Comparison of ENCODE assay signal across 9 cellular contexts in genomic region chr2:88765154-88765948, GRCh38.
DNase-seq lines count a peak whose midpoint lies in the region; ATAC-seq, FAIRE-seq and TF ChIP-seq lines count a peak whose summit lies in the region.
"Had no signal": no experiment of that assay in that cellular context is flagged by ENCODE, and none has a peak within 500 bp of the region (broad histone marks: within the 10 kb centered on the region; RNA-seq: fewer than 3 reads in every experiment).

No MANE protein-coding gene starts in this region.

- peak in 2 of 3 donors; percentile 26 to 76 for DNase-seq in CD4-positive, CD25-positive, alpha-beta regulatory T cell
- DNase-seq in GM12878 (ENCODE audit: low read depth, low spot score) (no peak), HepG2 (ENCODE audit: low spot score) (no peak), HT-29 (ENCODE audit: low spot score) (no peak), NCI-H187 (lab: John Stamatoyannopoulos, UW) (no peak)
- DNase-seq in stimulated activated CD8-positive, alpha-beta memory T cell treated with anti-CD3 and anti-CD28 coated beads, Interleukin-7, amount 100 ng/mL, for 24 hours (ENCODE audit: low read depth), result peak; percentile 16

- H3K36me3 Mint-ChIP-seq in CD4-positive, CD25-positive, alpha-beta regulatory T cell, result peaks cover 2% of the 10 kb centered on the region

- H3K9me3 ChIP-seq in CD4-positive, CD25-positive, alpha-beta regulatory T cell (ENCODE audit: control insufficient read depth in 2 of 2, low read length in 2 of 2), result no peaks in the 10 kb centered on the region
- no peaks in the 10 kb centered on the region for H3K9me3 ChIP-seq in HEK293 (ENCODE audit: control insufficient read depth, insufficient read depth, low read depth, low read length)
- H3K9me3 ChIP-seq in OCI-LY1 (ENCODE audit: low read length), result peaks cover 6% of the 10 kb centered on the region
- H3K9me3 ChIP-seq in GM12878 (replicated peaks; ENCODE audit: control insufficient read depth, insufficient read depth, low read length), result no peaks in the 10 kb centered on the region
- H3K9me3 ChIP-seq in HepG2 (ENCODE audit: low read length), result no peaks in the 10 kb centered on the region

- H3K9me2 ChIP-seq in OCI-LY1 (ENCODE audit: low read depth, low read length), result no peaks in the 10 kb centered on the region

- H3K4me1 ChIP-seq in CD4-positive, CD25-positive, alpha-beta regulatory T cell (ENCODE audit: control insufficient read depth, insufficient read depth, low read length, poor library complexity, severe bottlenecking), result peaks cover 11% of the 10 kb centered on the region
- no peaks in the 10 kb centered on the region for H3K4me1 ChIP-seq in HEK293 (ENCODE audit: control insufficient read depth, insufficient read depth, low read length)
- peaks cover 16% of the 10 kb centered on the region for H3K4me1 ChIP-seq in OCI-LY1 (ENCODE audit: insufficient read depth, low read length, severe bottlenecking)
- H3K4me1 ChIP-seq in GM12878 (ENCODE audit: control insufficient read depth, insufficient read depth, low read length), result no peaks in the 10 kb centered on the region
- no peaks in the 10 kb centered on the region for H3K4me1 ChIP-seq in HepG2 (ENCODE audit: insufficient read depth, low read length)

- H3K9me3 Mint-ChIP-seq in CD4-positive, CD25-positive, alpha-beta regulatory T cell, result peaks cover 0 to 12% (median under 1%) of the 10 kb centered on the region in 7 donors
- H3K9me3 Mint-ChIP-seq: neural crest cell had no signal

- H3K4me1 Mint-ChIP-seq in CD4-positive, CD25-positive, alpha-beta regulatory T cell, result peaks cover 0 to 7% (median 3%) of the 10 kb centered on the region in 4 donors
- H3K4me1 Mint-ChIP-seq: neural crest cell had no signal

- H3K27ac ChIP-seq in CD4-positive, CD25-positive, alpha-beta regulatory T cell (ENCODE audit: insufficient read depth, low read length, poor library complexity, severe bottlenecking), result no peak overlapping the region
- no peak overlapping the region for H3K27ac ChIP-seq in HEK293 (ENCODE audit: extremely low read depth, low read depth, low read length)
- peak overlapping the region; percentile 87 for H3K27ac ChIP-seq in OCI-LY1 (ENCODE audit: low read depth, low read length, poor library complexity, severe bottlenecking)
- no peak overlapping the region for H3K27ac ChIP-seq in GM12878 (ENCODE audit: control insufficient read depth, insufficient read depth)
- no peak overlapping the region for H3K27ac ChIP-seq in HepG2 (ENCODE audit: extremely low read length, insufficient read depth, low read length)

- TF ChIP-seq POLR2A in GM12878 (IDR thresholded peaks at IDR 0.05; ENCODE audit: low read depth, low read length), result no peak
- TF ChIP-seq POLR2A in HepG2 (IDR thresholded peaks at IDR 0.05; ENCODE audit: insufficient read depth in 1 of 2, low read depth in 2 of 2, low read length in 2 of 2), result no peak

- peak; percentile 39 to 58 for ATAC-seq in CD4-positive, CD25-positive, alpha-beta regulatory T cell (ENCODE audit: low read depth in 2 of 2)
- no peak for ATAC-seq in GM12878
- peak; percentile 23; the same call in 1 of the 3 replicates for ATAC-seq in HepG2

- no peak overlapping the region for H3K4me3 ChIP-seq in CD4-positive, CD25-positive, alpha-beta regulatory T cell (ENCODE audit: low read depth, low read length)
- H3K4me3 ChIP-seq in HEK293 (ENCODE audit: low read depth, low read length) (peak overlapping the region; percentile 11), OCI-LY1 (ENCODE audit: low read depth, low read length, poor library complexity, severe bottlenecking) (peak overlapping the region; percentile 87), GM12878 (peak overlapping the region; percentile 60), HepG2 (replicated peaks in 1 of 3; ENCODE audit: insufficient read depth in 1 of 3, low read depth in 2 of 3, low read length in 3 of 3) (no peak overlapping the region)

- H3K36me3 ChIP-seq in CD4-positive, CD25-positive, alpha-beta regulatory T cell (ENCODE audit: control insufficient read depth, insufficient read depth, low read length), result no peaks in the 10 kb centered on the region
- H3K36me3 ChIP-seq in HEK293 (ENCODE audit: control insufficient read depth in 2 of 2, insufficient read depth in 1 of 2, low read length in 2 of 2), result no peaks in the 10 kb centered on the region
- peaks cover 24% of the 10 kb centered on the region for H3K36me3 ChIP-seq in OCI-LY1 (ENCODE audit: insufficient read depth, low read length)
- H3K36me3 ChIP-seq in GM12878 (ENCODE audit: control insufficient read depth in 2 of 2, insufficient read depth in 2 of 2, low read length in 1 of 2), result no peaks in the 10 kb centered on the region
- no peaks in the 10 kb centered on the region for H3K36me3 ChIP-seq in HepG2 (replicated peaks in 1 of 2; ENCODE audit: control insufficient read depth in 1 of 2, insufficient read depth in 2 of 2, low read length in 2 of 2)

- BruUV-seq in GM12878 (replicated peaks; lab: Mats Ljungman, UMichigan) (no TSS peak), HepG2 (replicated peaks; lab: Mats Ljungman, UMichigan) (no TSS peak)

- TF ChIP-seq EP300 in GM12878 (IDR thresholded peaks at IDR 0.05; ENCODE audit: borderline replicate concordance in 1 of 2, control insufficient read depth in 1 of 2, low read depth in 2 of 2, low read length in 2 of 2) (no peak), HepG2 (IDR thresholded peaks at IDR 0.05; ENCODE audit: low read depth in 2 of 2, low read length in 2 of 2) (no peak), HepG2 (CRISPR knock-in tag; IDR thresholded peaks at IDR 0.05; ENCODE audit: borderline replicate concordance) (no peak)

- TF ChIP-seq CTCF in HEK293 (tag by site-specific recombination; IDR thresholded peaks at IDR 0.05), result no peak
- 0 out of 2 replicates have a peak, but pooled peaks have one; percentile 20 for TF ChIP-seq CTCF in OCI-LY1 (IDR thresholded peaks at IDR 0.05; ENCODE audit: low read length)
- no peak for TF ChIP-seq CTCF in GM12878 (IDR thresholded peaks at IDR 0.05 in 2 of 3, conservative IDR thresholded peaks at IDR 0.05 in 1 of 3; ENCODE audit: control insufficient read depth in 2 of 3, extremely low read depth in 1 of 3, insufficient read depth in 1 of 3, low read depth in 3 of 3, low read length in 3 of 3)
- no peak for TF ChIP-seq CTCF in HepG2 (CRISPR knock-in tag; IDR thresholded peaks at IDR 0.05)

- peaks cover 30% of the 10 kb centered on the region for H3K27me3 Mint-ChIP-seq in CD4-positive, CD25-positive, alpha-beta regulatory T cell

- H3K4me3 Mint-ChIP-seq in CD4-positive, CD25-positive, alpha-beta regulatory T cell, result peak overlapping the region in 3 of 4 donors; percentile 61 to 85 (median 82)
- H3K4me3 Mint-ChIP-seq: neural crest cell had no signal

- CTCF ChIA-PET in HEK293 (lab: Yijun Ruan, JAX) (interaction anchor here (0.6 to 0.8 kb wide), 2 partner anchors 24 to 66 kb away, joined by 3 to 4 read pairs; no protein-coding TSS in a partner anchor), GM12878 (lab: Yijun Ruan, JAX) (no interaction called here), HepG2 (lab: Yijun Ruan, JAX; ENCODE audit: low intra/inter-chr PET ratio, low total read pairs) (no interaction called here)

- RAD21 ChIA-PET in GM12878 (lab: Charles Lee; ENCODE audit: unreplicated experiment), result no interaction called here

- TF ChIP-seq RAD21 in GM12878 (IDR thresholded peaks at IDR 0.05; ENCODE audit: insufficient read depth, low read depth, low read length) (no peak), HepG2 (CRISPR knock-in tag; IDR thresholded peaks at IDR 0.05) (no peak)

- in situ Hi-C loops in GM12878 (cut with MboI), result no loop called here
- in situ Hi-C loops in HepG2 (cut with HindIII; ENCODE audit: extremely low pct_ligation_motif_present, low pct_unique_long_range_greater_than_20kb), result no loop called here

- POLR2A ChIA-PET in HEK293 (lab: Yijun Ruan, JAX) (no interaction called here), GM12878 (lab: Charles Lee) (no interaction called here), HepG2 (lab: Yijun Ruan, JAX) (no interaction called here)

- H3K9ac ChIP-seq in OCI-LY1 (ENCODE audit: low read length) (peak overlapping the region; percentile 90), GM12878 (ENCODE audit: control insufficient read depth, insufficient read depth, low read length) (no peak overlapping the region), HepG2 (ENCODE audit: insufficient read depth, low read depth, low read length) (no peak overlapping the region)

- H4K20me1 ChIP-seq in OCI-LY1 (ENCODE audit: insufficient read depth, low read length) (no peaks in the 10 kb centered on the region), GM12878 (ENCODE audit: control insufficient read depth, insufficient read depth) (no peaks in the 10 kb centered on the region), HepG2 (ENCODE audit: insufficient read depth, low read length) (no peaks in the 10 kb centered on the region)

- H3K4me2 ChIP-seq in OCI-LY1 (ENCODE audit: low read length) (peak overlapping the region; percentile 72), GM12878 (ENCODE audit: control insufficient read depth, insufficient read depth) (peak overlapping the region; percentile 71), HepG2 (ENCODE audit: low read depth, low read length) (no peak overlapping the region)

- WGBS in GM12878 (ENCODE audit: insufficient coverage, insufficient replicate concordance, low lambda C conversion rate, missing lambda C conversion rate), result 5% methylated on average over 66 of the region's 81 CpGs
- 77% methylated on average over 62 of the region's 81 CpGs for WGBS in HepG2 (ENCODE audit: low lambda C conversion rate)

- H3K27ac Mint-ChIP-seq in CD4-positive, CD25-positive, alpha-beta regulatory T cell, result no peak overlapping the region

- H3K79me2 ChIP-seq in OCI-LY1 (ENCODE audit: insufficient read depth, low read length) (peaks cover 28% of the 10 kb centered on the region), GM12878 (ENCODE audit: control insufficient read depth, insufficient read depth, low read length) (no peaks in the 10 kb centered on the region), HepG2 (ENCODE audit: insufficient read depth, low read length) (no peaks in the 10 kb centered on the region)

- H3F3A ChIP-seq in OCI-LY1 (ENCODE audit: insufficient read depth, low read length), result no peaks in the 10 kb centered on the region; the same call in 1 of the 2 replicates

- intact Hi-C loops in GM12878 (cut with micrococcal nuclease; ENCODE audit: unreplicated experiment) (no loop called here), HepG2 (cut with micrococcal nuclease; ENCODE audit: unreplicated experiment) (no loop called here)

- H3K27me3 ChIP-seq in CD4-positive, CD25-positive, alpha-beta regulatory T cell (ENCODE audit: control insufficient read depth, insufficient read depth, low read length), result no peaks in the 10 kb centered on the region
- no peaks in the 10 kb centered on the region for H3K27me3 ChIP-seq in OCI-LY1 (ENCODE audit: insufficient read depth, low read length)
- no peaks in the 10 kb centered on the region; a peak in 1 of 4 replicates for H3K27me3 ChIP-seq in GM12878 (replicated peaks in 1 of 2; ENCODE audit: control insufficient read depth in 2 of 2, insufficient read depth in 2 of 2, low read length in 1 of 2)
- no peaks in the 10 kb centered on the region for H3K27me3 ChIP-seq in HepG2 (ENCODE audit: control insufficient read depth in 1 of 2, insufficient read depth in 2 of 2, low read length in 2 of 2)

- no peak overlapping the region for H2AFZ ChIP-seq in OCI-LY1 (ENCODE audit: low read length)
- H2AFZ ChIP-seq in GM12878 (ENCODE audit: control insufficient read depth, low read depth, low read length), result peak overlapping the region; percentile 55
- H2AFZ ChIP-seq in HepG2 (ENCODE audit: low read length), result no peak overlapping the region

- SMC1A ChIA-PET in GM12878 (lab: Charles Lee; ENCODE audit: uncharacterized antibody, unreplicated experiment), result no interaction called here

- no peak for FAIRE-seq in GM12878 (lab: Jason Lieb, UNC)
- FAIRE-seq in HepG2 (lab: Jason Lieb, UNC), result no peak

Comparison
In these comparisons a context has a peak if more than half of its experiments do, and no peak if none do; other contexts are left out.
1. DNase-seq: peak in CD4-positive, CD25-positive, alpha-beta regulatory T cell (2 of 3) and stimulated activated CD8-positive, alpha-beta memory T cell treated with anti-CD3 and anti-CD28 coated beads, Interleukin-7, amount 100 ng/mL, for 24 hours (single experiment); none in GM12878 (single experiment), HepG2 (single experiment), HT-29 (single experiment) and NCI-H187 (0 of 2).
2. H3K4me3 ChIP-seq: peak in HEK293 (single experiment), OCI-LY1 (single experiment) and GM12878 (single experiment); none in CD4-positive, CD25-positive, alpha-beta regulatory T cell (single experiment) and HepG2 (0 of 3).